ENCODE assay signal across 23 cellular contexts in the genomic region with DNA sequence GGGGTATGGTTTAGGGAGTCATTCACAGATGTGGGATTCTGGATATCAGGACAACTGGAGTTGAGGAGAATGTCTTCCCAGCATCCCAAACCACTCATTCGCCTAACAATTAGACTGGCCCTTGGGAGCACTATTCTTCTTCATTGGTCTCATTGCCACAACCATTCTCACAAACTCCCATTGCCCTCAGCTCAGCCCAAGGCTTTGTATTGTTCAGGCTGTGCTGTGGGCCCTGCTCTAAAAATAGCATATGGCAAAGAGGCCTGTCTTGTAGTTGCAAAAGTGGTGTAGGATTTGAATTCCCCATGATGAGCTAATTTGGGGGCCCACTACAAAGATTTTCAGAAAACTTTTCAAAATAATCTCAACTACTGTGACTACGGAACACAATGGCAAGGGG. TPM values are rescaled to one million over a fixed set of nuclear protein-coding genes. Genes with fewer than 3 reads are reported as not detected.
"Had no signal": no experiment of that assay in that cellular context is flagged by ENCODE, and none has a peak within 500 bp of the region (broad histone marks: within the 10 kb centered on the region; RNA-seq: fewer than 3 reads in every experiment).

No MANE protein-coding gene starts in this region.

- H3K27me3 ChIP-seq: ascending aorta, testis had no signal

- ATAC-seq: esophagus mucosa; naive thymus-derived CD4-positive, alpha-beta T cell; stimulated activated naive CD8-positive, alpha-beta T cell treated with anti-CD3 and anti-CD28 coated beads, Interleukin-15, Interleukin-2, amounts not matched to agents 100 U/mL and 50 U/mL, for 24 hours had no signal

- H3K79me2 ChIP-seq: parathyroid adenoma had no signal

- H3K27ac Mint-ChIP-seq: activated naive CD4-positive, alpha-beta T cell treated with anti-CD3 and anti-CD28 coated beads for 36 hours; activated naive CD8-positive, alpha-beta T cell treated with anti-CD3 and anti-CD28 coated beads, Interleukin-2, amount 10 ng/mL, durations not matched to agents 7 days and 5 days; dendritic cell treated with granulocyte-macrophage colony-stimulating factor and Interleukin-4, amounts not matched to agents 40 ng/mL and 50 ng/mL, for 4 days; endodermal cell; naive thymus-derived CD4-positive, alpha-beta T cell had no signal

- H3K36me3 ChIP-seq: ascending aorta had no signal

- H3K36me3 Mint-ChIP-seq: activated naive CD8-positive, alpha-beta T cell treated with anti-CD3 and anti-CD28 coated beads, Interleukin-2, amount 10 ng/mL, durations not matched to agents 7 days and 5 days; brain; naive thymus-derived CD4-positive, alpha-beta T cell had no signal

- H3K4me3 ChIP-seq: ascending aorta, testis had no signal

- H3K4me1 Mint-ChIP-seq: activated naive CD8-positive, alpha-beta T cell treated with anti-CD3 and anti-CD28 coated beads, Interleukin-2, amount 10 ng/mL, durations not matched to agents 7 days and 5 days; naive thymus-derived CD4-positive, alpha-beta T cell had no signal

- H3K4me3 Mint-ChIP-seq: activated naive CD4-positive, alpha-beta T cell treated with anti-CD3 and anti-CD28 coated beads for 36 hours; activated naive CD8-positive, alpha-beta T cell treated with anti-CD3 and anti-CD28 coated beads, Interleukin-2, amount 10 ng/mL, durations not matched to agents 7 days and 5 days; dendritic cell treated with granulocyte-macrophage colony-stimulating factor and Interleukin-4, amounts not matched to agents 40 ng/mL and 50 ng/mL, for 4 days; endodermal cell; naive thymus-derived CD4-positive, alpha-beta T cell had no signal

- H3K9me3 ChIP-seq: ascending aorta, testis had no signal

- H3K4me1 ChIP-seq: parathyroid adenoma, testis had no signal

- H2AFZ ChIP-seq: parathyroid adenoma had no signal

- H3K27ac ChIP-seq: ascending aorta, parathyroid adenoma, testis had no signal

- H3K9me3 Mint-ChIP-seq: activated naive CD4-positive, alpha-beta T cell treated with anti-CD3 and anti-CD28 coated beads for 36 hours; activated naive CD8-positive, alpha-beta T cell treated with anti-CD3 and anti-CD28 coated beads, Interleukin-2, amount 10 ng/mL, durations not matched to agents 7 days and 5 days; dendritic cell treated with granulocyte-macrophage colony-stimulating factor and Interleukin-4, amounts not matched to agents 40 ng/mL and 50 ng/mL, for 4 days; endodermal cell had no signal

- DNase-seq: activated CD4-positive, alpha-beta T cell treated with anti-CD3 and anti-CD28 coated beads for 48 hours; activated CD4-positive, alpha-beta T cell treated with anti-CD3 and anti-CD28 coated beads, Interleukin-2, amount 50 U/mL, for 48 hours; activated CD8-positive, alpha-beta memory T cell treated with anti-CD3 and anti-CD28 coated beads for 24 hours; activated effector memory CD4-positive, alpha-beta T cell treated with Interleukin-2 at 50 U/mL for 16 hours; activated naive CD4-positive, alpha-beta T cell treated with anti-CD3 and anti-CD28 coated beads for 36 hours; activated naive CD8-positive, alpha-beta T cell treated with anti-CD3 and anti-CD28 coated beads, Interleukin-2, amount 10 ng/mL, durations not matched to agents 7 days and 5 days; caudate nucleus; endodermal cell; foreskin fibroblast; mammary epithelial cell; naive thymus-derived CD4-positive, alpha-beta T cell; occipital lobe; right cardiac atrium; stimulated activated CD4-positive, alpha-beta T cell treated with anti-CD3 and anti-CD28 coated beads, Interleukin-2, amount 100 ng/mL, for 48 hours; stimulated activated naive CD8-positive, alpha-beta T cell treated with anti-CD3 and anti-CD28 coated beads, Interleukin-15, Interleukin-2, amounts not matched to agents 100 U/mL and 50 U/mL, for 24 hours; testis; trophoblast cell had no signal

RNA-seq across cellular contexts. Expression of gene ADAMTS9, which starts 6.3 kb away (rescaled TPM):
- total RNA-seq: activated naive CD4-positive, alpha-beta T cell treated with anti-CD3 and anti-CD28 coated beads for 36 hours; activated naive CD8-positive, alpha-beta T cell treated with anti-CD3 and anti-CD28 coated beads, Interleukin-2, amount 10 ng/mL, durations not matched to agents 7 days and 5 days; naive thymus-derived CD4-positive, alpha-beta T cell; T-helper 1 cell treated with Interleukin-12 subunit alpha and Interleukin-12 subunit beta and Interleukin-4 antibody, amounts not matched to agents 30 ng/mL and 1 ng/mL, for 36 hours had no signal
- polyA plus RNA-seq: naive thymus-derived CD4-positive, alpha-beta T cell had no signal
